7 cellular contexts compared by ENCODE assay signal in genomic region chr3:183254816-183255730, GRCh38. TPM values are rescaled to one million over a fixed set of nuclear protein-coding genes. Genes with fewer than 3 reads are reported as not detected.
DNase-seq lines count a peak whose midpoint lies in the region; ATAC-seq and TF ChIP-seq lines count a peak whose summit lies in the region.

No MANE protein-coding gene starts in this region.

- H3K4me3 ChIP-seq in epithelial cell of esophagus (ENCODE audit: low read length), result peak overlapping the region; percentile 100
- H3K4me3 ChIP-seq in neuronal stem cell (ENCODE audit: low read length in 2 of 2), result peak overlapping the region; percentile 64 to 83

- no peak overlapping the region for H4K8ac ChIP-seq in H9 (replicated peaks; ENCODE audit: insufficient read length, low read depth, low read length)
- no peak overlapping the region for H4K8ac ChIP-seq in neuronal stem cell (ENCODE audit: low read depth, low read length)

- H3K27me3 ChIP-seq in H9 (ENCODE audit: insufficient read depth, low read length) (peaks cover 10% of the 10 kb centered on the region; the same call in 1 of the 2 replicates), neuronal stem cell (ENCODE audit: control insufficient read depth in 3 of 3, insufficient read depth in 3 of 3, low read depth in 1 of 3, low read length in 3 of 3) (peaks cover 0 to 20% (median 15%) of the 10 kb centered on the region in 3 experiments)

- H3K23me2 ChIP-seq in H9 (ENCODE audit: insufficient read length, low read depth, low read length, poor library complexity, severe bottlenecking), result peaks cover 20% of the 10 kb centered on the region

- no peaks in the 10 kb centered on the region for H3K79me2 ChIP-seq in H9 (ENCODE audit: insufficient read depth, low read length)

- H3K4me2 ChIP-seq in H9 (ENCODE audit: insufficient read depth, insufficient read length, low read length) (peak overlapping the region; percentile 94), neuronal stem cell (ENCODE audit: insufficient read depth, low read length, poor library complexity, severe bottlenecking) (peak overlapping the region; percentile 75)

- H3K27ac Mint-ChIP-seq in H9, result peak overlapping the region in 2 of 3 experiments; percentile 41 to 48; a peak in 3 of 7 replicates

- H3K4me1 ChIP-seq in H9 (ENCODE audit: insufficient read depth, low read length), result no peaks in the 10 kb centered on the region; the same call in 1 of the 2 replicates
- peaks cover 0 to 2% of the 10 kb centered on the region in 2 donors for H3K4me1 ChIP-seq in neuronal stem cell (ENCODE audit: control insufficient read depth in 2 of 2, insufficient read depth in 1 of 2, low read depth in 1 of 2, low read length in 2 of 2)

- H2BK15ac ChIP-seq in H9 (ENCODE audit: low read depth, low read length), result no peak overlapping the region
- H2BK15ac ChIP-seq in neuronal stem cell (ENCODE audit: low read length), result no peak overlapping the region

- H3K18ac ChIP-seq in H9 (ENCODE audit: insufficient read length, low read depth, low read length) (no peak overlapping the region), neuronal stem cell (ENCODE audit: low read length) (peak overlapping the region; percentile 92)

- H3K56ac ChIP-seq in H9 (ENCODE audit: insufficient read length, low read depth, low read length), result no peak overlapping the region

- TF ChIP-seq CTCF in H9 (conservative IDR thresholded peaks at IDR 0.05) (no peak), epithelial cell of esophagus (IDR thresholded peaks at IDR 0.05; ENCODE audit: insufficient read depth, low read depth, low read length, missing control alignments) (no peak)

- H2BK120ac ChIP-seq in H9 (ENCODE audit: low read depth, low read length, poor library complexity, severe bottlenecking) (no peak overlapping the region), neuronal stem cell (ENCODE audit: low read depth, low read length) (no peak overlapping the region)

- H2BK5ac ChIP-seq in H9 (ENCODE audit: insufficient read length, low read length), result no peak overlapping the region
- H2BK5ac ChIP-seq in neuronal stem cell (ENCODE audit: low read length), result no peak overlapping the region

- ATAC-seq in GM21723 (IDR thresholded peaks at IDR 0.05; ENCODE audit: unreplicated experiment), result no peak

- peaks cover 0 to 30% of the 10 kb centered on the region in 2 donors for H3K36me3 ChIP-seq in neuronal stem cell (replicated peaks in 1 of 2; ENCODE audit: control insufficient read depth in 2 of 2, insufficient read depth in 2 of 2, low read length in 2 of 2)

- H3K4ac ChIP-seq in H9 (ENCODE audit: low read depth, low read length), result no peak overlapping the region
- no peak overlapping the region for H3K4ac ChIP-seq in neuronal stem cell (ENCODE audit: low read length)

- H3T11ph ChIP-seq in H9 (ENCODE audit: low read length), result no peak overlapping the region

- H3K14ac ChIP-seq in H9 (ENCODE audit: insufficient read depth, low read length) (peak overlapping the region; percentile 93; the same call in 1 of the 2 replicates), neuronal stem cell (ENCODE audit: low read length) (no peak overlapping the region)

- peak overlapping the region; percentile 68 for H3K9ac ChIP-seq in H9 (ENCODE audit: extremely low read depth, insufficient read length, low read length)
- no peak overlapping the region for H3K9ac ChIP-seq in neuronal stem cell (ENCODE audit: low read depth, low read length, poor library complexity)

- peak overlapping the region; percentile 72 to 83 for H3K4me3 Mint-ChIP-seq in H9

- no peaks in the 10 kb centered on the region for H3K9me3 Mint-ChIP-seq in H9

- peaks cover 19 to 26% of the 10 kb centered on the region in 2 experiments for H3K4me1 Mint-ChIP-seq in H9

- H4K20me1 ChIP-seq in H9 (ENCODE audit: control insufficient read depth, insufficient read depth, insufficient read length), result no peaks in the 10 kb centered on the region

- H3K27ac ChIP-seq in H9 (ENCODE audit: insufficient read length, low read depth, low read length) (no peak overlapping the region), neuronal stem cell (replicated peaks; ENCODE audit: low read length) (no peak overlapping the region)

- H3K36me3 Mint-ChIP-seq in H9 (ENCODE audit: insufficient read depth in 1 of 3, low read depth in 3 of 3), result peaks cover 0 to 4% (median 4%) of the 10 kb centered on the region in 3 experiments; a peak in 2 of 7 replicates

- peaks cover 16% of the 10 kb centered on the region for H3K27me3 Mint-ChIP-seq in H9 (ENCODE audit: low read depth)

- H3K9me3 ChIP-seq in H9 (ENCODE audit: control insufficient read depth, low read depth, low read length) (no peaks in the 10 kb centered on the region), neuronal stem cell (replicated peaks in 1 of 2; ENCODE audit: control insufficient read depth in 2 of 2, insufficient read depth in 1 of 2, low read depth in 1 of 2, low read length in 2 of 2) (no peaks in the 10 kb centered on the region)

- no peak overlapping the region for H2AFZ ChIP-seq in H9 (ENCODE audit: low read length)
- H2AFZ ChIP-seq in neuronal stem cell (ENCODE audit: low read length), result peak overlapping the region; percentile 90

- H2AK5ac ChIP-seq in H9 (ENCODE audit: insufficient read length, low read length) (no peak overlapping the region), neuronal stem cell (ENCODE audit: low read depth, low read length) (no peak overlapping the region)

- H4K5ac ChIP-seq in H9 (ENCODE audit: insufficient read length, low read depth, low read length), result no peak overlapping the region

- no peak for DNase-seq in H9
- peak; percentile 86 for DNase-seq in RKO (ENCODE audit: low spot score)
- DNase-seq in epithelial cell of esophagus (ENCODE audit: low read depth), result peak; percentile 73
- DNase-seq in neuronal stem cell (ENCODE audit: low spot score), result no peak
- no peak for DNase-seq in effector CD4-positive, alpha-beta T cell
- DNase-seq in stimulated activated CD4-positive, alpha-beta T cell treated with anti-CD3 and anti-CD28 coated beads, Interleukin-4, amount 100 ng/mL, for 4 hours, result no peak

- no peak overlapping the region for H2BK20ac ChIP-seq in H9 (ENCODE audit: low read depth, low read length, poor library complexity, severe bottlenecking)

- H2BK12ac ChIP-seq in H9 (ENCODE audit: insufficient read length, low read depth, low read length) (no peak overlapping the region), neuronal stem cell (ENCODE audit: low read length) (no peak overlapping the region)

- no peak overlapping the region for H4K91ac ChIP-seq in H9 (ENCODE audit: insufficient read length, low read depth, low read length)
- H4K91ac ChIP-seq in neuronal stem cell (ENCODE audit: low read depth, low read length, poor library complexity), result no peak overlapping the region

- H3K23ac ChIP-seq in H9 (ENCODE audit: insufficient read length, low read depth, low read length), result no peak overlapping the region
- H3K23ac ChIP-seq in neuronal stem cell (ENCODE audit: low read depth, low read length, poor library complexity), result no peak overlapping the region

- H3K79me1 ChIP-seq in H9 (ENCODE audit: insufficient read depth, low read depth, low read length, poor library complexity, severe bottlenecking), result no peaks in the 10 kb centered on the region
- no peaks in the 10 kb centered on the region for H3K79me1 ChIP-seq in neuronal stem cell (ENCODE audit: low read depth, low read length)

- no CpG with 5 or more reads among the region's 16 CpGs for WGBS in H9 (ENCODE audit: extremely low coverage, insufficient read length, low lambda C conversion rate)
- WGBS in neuronal stem cell (ENCODE audit: extremely low coverage in 2 of 2, insufficient read length in 2 of 2, insufficient replicate concordance in 1 of 2), 2 donors, result no CpG with 5 or more reads among the region's 16 CpGs

RNA-seq across cellular contexts. Expression of gene B3GNT5, which starts 2.0 kb away (rescaled TPM):
- total RNA-seq in H9 (2021), result 7.3 and 7.6 TPM in 2 replicates
- polyA plus RNA-seq in neuronal stem cell (2013, experiment 1 of 2), result 9.3 TPM
- 10.1 TPM for polyA plus RNA-seq in neuronal stem cell (2013, experiment 2 of 2)

Comparison
In these comparisons a context has a peak if more than half of its experiments do, and no peak if none do; other contexts are left out.
1. DNase-seq: peak in RKO (single experiment) and epithelial cell of esophagus (single experiment); none in H9 (single experiment), neuronal stem cell (single experiment), effector CD4-positive, alpha-beta T cell (single experiment) and stimulated activated CD4-positive, alpha-beta T cell treated with anti-CD3 and anti-CD28 coated beads, Interleukin-4, amount 100 ng/mL, for 4 hours (0 of 2).